ENCODE assay signal across 7 cellular contexts in genomic region chr16:66242672-66243071, GRCh38.
"Had no signal": no experiment of that assay in that cellular context is flagged by ENCODE, and none has a peak within 500 bp of the region (broad histone marks: within the 10 kb centered on the region; RNA-seq: fewer than 3 reads in every experiment).

No MANE protein-coding gene starts in this region.

- DNase-seq: GM23248, GOT3, H7, HFFc6, IMR-90, KBM-7 had no signal

- ATAC-seq: HCT116 had no signal
